In genomic region chr17:58631523-58632323, GRCh38 we compare ENCODE assay signal across 8 cellular contexts.
DNase-seq lines count a peak whose midpoint lies in the region; ATAC-seq and TF ChIP-seq lines count a peak whose summit lies in the region.

No MANE protein-coding gene starts in this region.

- peak overlapping the region; percentile 63 for H3K4me3 ChIP-seq in AG10803 (ENCODE audit: low read length)

- TF ChIP-seq CTCF in AG10803 (conservative IDR thresholded peaks at IDR 0.05; ENCODE audit: low read length), result peak; percentile 48

- peak; percentile 88 for ATAC-seq in HG03354 (IDR thresholded peaks at IDR 0.05; ENCODE audit: poor library complexity, severe bottlenecking, unreplicated experiment)

- H3K27ac ChIP-seq in cingulate gyrus (ENCODE audit: low read depth, low read length), result peak overlapping the region; percentile 96

- peak; percentile 95 for DNase-seq in AG10803 (ENCODE audit: low read depth)
- peak; percentile 97 for DNase-seq in NCI-H510A (lab: John Stamatoyannopoulos, UW)
- peak; percentile 83 to 93 for DNase-seq in activated CD4-positive, alpha-beta T cell treated with anti-CD3 and anti-CD28 coated beads for 24 hours (ENCODE audit: low read depth in 2 of 2)
- peak; percentile 99 for DNase-seq in kidney tubule cell (ENCODE audit: low spot score)
- peak; percentile 91 to 94 for DNase-seq in stimulated activated CD4-positive, alpha-beta T cell treated with anti-CD3 and anti-CD28 coated beads, Interleukin-15, amount 100 ng/mL, for 48 hours (ENCODE audit: low read depth in 2 of 2)

- peak; percentile 100 for TF ChIP-seq POLR2A in GM19099 (IDR thresholded peaks at IDR 0.05; ENCODE audit: extremely low read depth, insufficient read length, low read depth)

Comparison
In these comparisons a context has a peak if more than half of its experiments do, and no peak if none do; other contexts are left out.
1. Peak in every context shown above with its lines: DNase-seq, ATAC-seq, H3K4me3 ChIP-seq and H3K27ac ChIP-seq.